Comparison of ENCODE assay signal across 8 cellular contexts in genomic region chr20:31603822-31604566, GRCh38. TPM values are rescaled to one million over a fixed set of nuclear protein-coding genes. Genes with fewer than 3 reads are reported as not detected.
A peak's percentile ranks its signal among the peaks of the same experiment; 100 is the strongest.
DNase-seq lines count a peak whose midpoint lies in the region; ATAC-seq and TF ChIP-seq lines count a peak whose summit lies in the region.

No MANE protein-coding gene starts in this region.

- CTCF ChIA-PET in BJ (lab: Yijun Ruan, JAX), result interaction anchor here (1.1 to 20.1 kb wide), 6 partner anchors 9 to 120 kb away, joined by 3 to 667 read pairs (median 14); no protein-coding TSS in a partner anchor

- TF ChIP-seq CTCF in BJ (IDR thresholded peaks at IDR 0.05; ENCODE audit: insufficient read depth, low read depth, low read length) (no peak), Peyer's patch (IDR thresholded peaks at IDR 0.05) (no peak), esophagus squamous epithelium (IDR thresholded peaks at IDR 0.05) (no peak)

- H3K36me3 ChIP-seq in BJ (ENCODE audit: control insufficient read depth, insufficient read depth, low read length) (no peaks in the 10 kb centered on the region), Peyer's patch (no peaks in the 10 kb centered on the region), esophagus squamous epithelium (peaks cover 0 to 8% (median 0%) of the 10 kb centered on the region in 3 donors), muscle layer of colon (ENCODE audit: insufficient read depth, low read length) (no peaks in the 10 kb centered on the region)

- ATAC-seq in GM19463 (IDR thresholded peaks at IDR 0.05; ENCODE audit: unreplicated experiment), result peak; percentile 39
- ATAC-seq in activated T-cell treated with anti-CD3 and anti-CD28 coated beads, Interleukin-2, amount 50 U/mL, for 72 hours (replicated peaks in 1 of 2), result peak; percentile 43 to 55

- POLR2A ChIA-PET in BJ (lab: Charles Lee), result interaction anchor here (0.6 to 1.3 kb wide), 2 partner anchors 31 to 167 kb away, joined by 6 read pairs; no protein-coding TSS in a partner anchor

- H3K9me3 ChIP-seq in Peyer's patch (no peaks in the 10 kb centered on the region), esophagus squamous epithelium (no peaks in the 10 kb centered on the region), muscle layer of colon (ENCODE audit: low read length) (no peaks in the 10 kb centered on the region)

- TF ChIP-seq POLR2A in Peyer's patch (IDR thresholded peaks at IDR 0.05), result peak; percentile 92 to 96
- peak in 3 of 4 donors; percentile 64 to 87 (median 79) for TF ChIP-seq POLR2A in esophagus squamous epithelium (IDR thresholded peaks at IDR 0.05)

- intact Hi-C loops in esophagus squamous epithelium (cut with DNase I), result no loop called here

- peaks cover 47% of the 10 kb centered on the region for H3K27me3 Mint-ChIP-seq in activated T-cell treated with anti-CD3 and anti-CD28 coated beads, Interleukin-2, amount 50 U/mL, for 72 hours (ENCODE audit: low read depth)

- H3K27ac ChIP-seq in Peyer's patch (peak overlapping the region; percentile 72 to 99 (median 89)), esophagus squamous epithelium (peak overlapping the region; percentile 94 to 97 (median 96)), muscle layer of colon (ENCODE audit: low read depth, low read length) (peak overlapping the region; percentile 85)

- peaks cover 0 to 4% of the 10 kb centered on the region in 2 donors for H3K36me3 Mint-ChIP-seq in activated T-cell treated with anti-CD3 and anti-CD28 coated beads, Interleukin-2, amount 50 U/mL, for 72 hours (ENCODE audit: insufficient read depth in 2 of 2)

- H3K9me3 Mint-ChIP-seq in activated T-cell treated with anti-CD3 and anti-CD28 coated beads, Interleukin-2, amount 50 U/mL, for 72 hours, result no peaks in the 10 kb centered on the region

- DNase-seq in BJ (ENCODE audit: low read depth) (peak; percentile 81), LHCN-M2 (ENCODE audit: low read depth) (peak; percentile 98), Peyer's patch (peak; percentile 85 to 98 (median 97)), esophagus squamous epithelium (lab: John Stamatoyannopoulos, UW) (peak; percentile 42)
- DNase-seq in activated T-cell treated with anti-CD3 and anti-CD28 coated beads, Interleukin-2, amount 50 U/mL, for 72 hours, result peak; percentile 80 to 82
- DNase-seq in stimulated activated CD8-positive, alpha-beta memory T cell treated with anti-CD3 and anti-CD28 coated beads, Interleukin-4, amount 100 ng/mL, for 24 hours (ENCODE audit: low read depth), result peak; percentile 68

- peak overlapping the region; percentile 86 for H3K9ac ChIP-seq in muscle layer of colon (ENCODE audit: low read length)

- peak overlapping the region; percentile 91 to 99 for H3K4me3 Mint-ChIP-seq in activated T-cell treated with anti-CD3 and anti-CD28 coated beads, Interleukin-2, amount 50 U/mL, for 72 hours

- no peak overlapping the region for H3K27ac Mint-ChIP-seq in activated T-cell treated with anti-CD3 and anti-CD28 coated beads, Interleukin-2, amount 50 U/mL, for 72 hours

- H3K27me3 ChIP-seq in BJ (ENCODE audit: control insufficient read depth, insufficient read depth, low read length) (no peaks in the 10 kb centered on the region), Peyer's patch (no peaks in the 10 kb centered on the region), esophagus squamous epithelium (peaks cover 0 to 9% (median 0%) of the 10 kb centered on the region in 4 donors), muscle layer of colon (ENCODE audit: control insufficient read depth in 1 of 2, insufficient read depth in 2 of 2, low read length in 2 of 2) (no peaks in the 10 kb centered on the region)

- peaks cover 40% of the 10 kb centered on the region for H3K4me1 Mint-ChIP-seq in activated T-cell treated with anti-CD3 and anti-CD28 coated beads, Interleukin-2, amount 50 U/mL, for 72 hours (ENCODE audit: low read depth)

- peaks cover 0 to 18% (median 8%) of the 10 kb centered on the region in 4 donors for H3K4me1 ChIP-seq in Peyer's patch
- H3K4me1 ChIP-seq in esophagus squamous epithelium, result peaks cover 27 to 69% (median 29%) of the 10 kb centered on the region in 3 donors
- peaks cover 19% of the 10 kb centered on the region for H3K4me1 ChIP-seq in muscle layer of colon (ENCODE audit: insufficient read depth, low read length)

- H3K4me3 ChIP-seq in BJ (ENCODE audit: low read depth, low read length), result peak overlapping the region; percentile 76
- H3K4me3 ChIP-seq in Peyer's patch, result peak overlapping the region; percentile 67 to 95 (median 70)
- peak overlapping the region; percentile 75 to 91 (median 82) for H3K4me3 ChIP-seq in esophagus squamous epithelium
- H3K4me3 ChIP-seq in muscle layer of colon (ENCODE audit: low read depth in 1 of 2, low read length in 2 of 2), result peak overlapping the region; percentile 22 to 83

- 11 to 14% methylated on average over 34 to 41 of the region's 43 CpGs for WGBS in esophagus squamous epithelium, 2 donors

RNA-seq across cellular contexts. Expression of gene ID1, which starts 1.1 kb away (rescaled TPM):
- 126 and 135 TPM in 2 replicates for polyA plus RNA-seq in BJ (2011; rRNA removed)
- polyA minus RNA-seq in BJ (2011; rRNA and poly(A)+ RNA removed), result 113 and 144 TPM in 2 replicates
- 775 and 1,134 TPM in 2 replicates for total RNA-seq in LHCN-M2 (2014; rRNA removed)
- polyA plus RNA-seq in LHCN-M2 (2012), result 274 TPM
- total RNA-seq in Peyer's patch, result 100 to 1,000 TPM; 408 to 760 (median 570) TPM
- 1 to 10 TPM in 1 of 2 donors, under 1 TPM in 1; 0.84 to 2.0 TPM for total RNA-seq in activated T-cell treated with anti-CD3 and anti-CD28 coated beads, Interleukin-2, amount 50 U/mL, for 72 hours
- total RNA-seq in esophagus squamous epithelium, result 100 to 1,000 TPM; 422 to 839 (median 555) TPM

RNA-seq across cellular contexts. Expression of gene COX4I2, which starts 33.7 kb away (rescaled TPM):
- not detected in 2 replicates for polyA plus RNA-seq in BJ (2011; rRNA removed)
- not detected in 2 replicates for polyA minus RNA-seq in BJ (2011; rRNA and poly(A)+ RNA removed)
- not detected in 2 replicates for total RNA-seq in LHCN-M2 (2014; rRNA removed)
- polyA plus RNA-seq in LHCN-M2 (2012), result not detected
- total RNA-seq in Peyer's patch, result 1 to 10 TPM in 1 of 4 donors, not detected in 3; 2.5 TPM
- not detected for total RNA-seq in activated T-cell treated with anti-CD3 and anti-CD28 coated beads, Interleukin-2, amount 50 U/mL, for 72 hours
- 1 to 10 TPM in 2 of 4 donors, under 1 TPM in 1, not detected in 1; 0.83 to 3.1 (median 2.6) TPM for total RNA-seq in esophagus squamous epithelium

Comparison
In these comparisons a context has a peak if more than half of its experiments do, and no peak if none do; other contexts are left out.
1. Peak in every context shown above with its lines: DNase-seq, ATAC-seq, H3K4me3 ChIP-seq and H3K27ac ChIP-seq.
2. DNase-seq: peak in every context shown above with its lines; median percentile 98 in LHCN-M2; 97 in Peyer's patch; 81 in BJ; 81 in activated T-cell treated with anti-CD3 and anti-CD28 coated beads, Interleukin-2, amount 50 U/mL, for 72 hours; 68 in stimulated activated CD8-positive, alpha-beta memory T cell treated with anti-CD3 and anti-CD28 coated beads, Interleukin-4, amount 100 ng/mL, for 24 hours; 42 in esophagus squamous epithelium.
3. RNA of gene ID1, which starts 1.1 kb away (total RNA-seq): 775 to 1,134 TPM in LHCN-M2, 422 to 839 TPM in esophagus squamous epithelium and 408 to 760 TPM in Peyer's patch; 0.84 to 2.0 TPM in activated T-cell treated with anti-CD3 and anti-CD28 coated beads, Interleukin-2, amount 50 U/mL, for 72 hours; every median in the first group is over 100 times any median in the second.